Comparison of ENCODE assay signal across 22 cellular contexts in genomic region chr19:2283835-2284507, GRCh38. TPM values are rescaled to one million over a fixed set of nuclear protein-coding genes. Genes with fewer than 3 reads are reported as not detected.
DNase-seq lines count a peak whose midpoint lies in the region; ATAC-seq, FAIRE-seq and TF ChIP-seq lines count a peak whose summit lies in the region.
"Had no signal": no experiment of that assay in that cellular context is flagged by ENCODE, and none has a peak within 500 bp of the region (broad histone marks: within the 10 kb centered on the region; RNA-seq: fewer than 3 reads in every experiment).

No MANE protein-coding gene starts in this region.

- H2AFZ ChIP-seq in H1 (ENCODE audit: low read length): no peak overlapping the region

- no peaks in the 10 kb centered on the region for H3K9me3 Mint-ChIP-seq in WTC11
- H3K9me3 Mint-ChIP-seq in Caco-2 (ENCODE audit: unreplicated experiment): no peaks in the 10 kb centered on the region
- H3K9me3 Mint-ChIP-seq: CD4-positive, alpha-beta T cell; IgD-negative memory B cell had no signal

- H3K36me3 Mint-ChIP-seq in WTC11 (no peaks in the 10 kb centered on the region), Caco-2 (ENCODE audit: insufficient read depth, unreplicated experiment) (peaks cover 17% of the 10 kb centered on the region)
- H3K36me3 Mint-ChIP-seq: IgD-negative memory B cell had no signal

- no peak overlapping the region for H3K4me3 Mint-ChIP-seq in WTC11
- H3K4me3 Mint-ChIP-seq in Caco-2 (ENCODE audit: unreplicated experiment): no peak overlapping the region
- H3K4me3 Mint-ChIP-seq: CD4-positive, alpha-beta T cell had no signal

- POLR2A ChIA-PET in HEK293 (lab: Yijun Ruan, JAX) (no interaction called here), WTC11 (lab: Charles Lee) (no interaction called here), H1 (lab: Charles Lee; ENCODE audit: partially characterized antibody) (interaction anchor here (1.0 to 1.3 kb wide), 3 partner anchors 7 to 21 kb away, joined by 3 to 5 read pairs (median 3); no protein-coding TSS in a partner anchor), Caco-2 (lab: Charles Lee) (no interaction called here)

- no peak overlapping the region for H3K56ac ChIP-seq in H1 (replicated peaks; ENCODE audit: insufficient read length, low read depth, low read length)

- no peak for TF ChIP-seq CTCF in HEK293 (tag by site-specific recombination; IDR thresholded peaks at IDR 0.05)
- no peak for TF ChIP-seq CTCF in WTC11 (IDR thresholded peaks at IDR 0.05)
- TF ChIP-seq CTCF in H1 (IDR thresholded peaks at IDR 0.05; ENCODE audit: control extremely low read depth in 1 of 3, insufficient read depth in 1 of 3, low read depth in 1 of 3, low read length in 3 of 3): no peak
- TF ChIP-seq CTCF in Caco-2 (IDR thresholded peaks at IDR 0.05; ENCODE audit: insufficient read depth in 1 of 2, low read depth in 1 of 2, low read length in 1 of 2, severe bottlenecking in 1 of 2, unreplicated experiment in 1 of 2): no peak

- H3K4me1 Mint-ChIP-seq in WTC11: peaks cover 8% of the 10 kb centered on the region
- H3K4me1 Mint-ChIP-seq in Caco-2 (ENCODE audit: low read depth, unreplicated experiment): no peaks in the 10 kb centered on the region

- no peak overlapping the region for H2BK15ac ChIP-seq in H1 (ENCODE audit: low read length)

- H3K23ac ChIP-seq in H1 (ENCODE audit: insufficient read length): no peak overlapping the region

- no peak overlapping the region for H3K18ac ChIP-seq in H1 (ENCODE audit: extremely low read depth, low read length)

- no peaks in the 10 kb centered on the region for H3K79me2 ChIP-seq in H1 (ENCODE audit: control insufficient read depth in 1 of 2, insufficient read depth in 2 of 2, low read length in 2 of 2)

- no TSS peak for BruUV-seq in Caco-2 (replicated peaks; lab: Mats Ljungman, UMichigan)

- peaks cover 5% of the 10 kb centered on the region; the same call in 1 of the 2 replicates for H3K23me2 ChIP-seq in H1 (ENCODE audit: low read depth, low read length)

- H2BK120ac ChIP-seq in H1 (replicated peaks; ENCODE audit: low read depth, low read length): no peak overlapping the region

- TF ChIP-seq POLR2A in H1 (IDR thresholded peaks at IDR 0.05; ENCODE audit: control extremely low read depth in 1 of 2, low read depth in 2 of 2, low read length in 2 of 2): no peak

- peaks cover 54 to 92% (median 85%) of the 10 kb centered on the region in 10 experiments for H3K4me1 ChIP-seq in BLaER1 treated with 17β-estradiol and CSF1 and Interleukin-3, amounts not matched to agents 10 nM and 100 nM
- no peaks in the 10 kb centered on the region for H3K4me1 ChIP-seq in HEK293 (ENCODE audit: control insufficient read depth, insufficient read depth, low read length)
- H3K4me1 ChIP-seq in H1 (replicated peaks in 1 of 4; ENCODE audit: control insufficient read depth in 3 of 4, insufficient read depth in 4 of 4, low read length in 3 of 4): peaks cover 0 to 5% (median 0%) of the 10 kb centered on the region in 4 experiments; a peak in 2 of 7 replicates
- H3K4me1 ChIP-seq in Caco-2: no peaks in the 10 kb centered on the region
- H3K4me1 ChIP-seq: BE2C had no signal

- no peak overlapping the region for H3K4me3 ChIP-seq in BLaER1 treated with 17β-estradiol and CSF1 and Interleukin-3, amounts not matched to agents 10 nM and 100 nM
- H3K4me3 ChIP-seq in HEK293 (ENCODE audit: low read depth, low read length) (no peak overlapping the region), H1 (ENCODE audit: extremely low read depth in 1 of 4, insufficient read depth in 2 of 4, low read depth in 3 of 4, low read length in 4 of 4) (no peak overlapping the region), H7 (ENCODE audit: insufficient read depth, low read depth, low read length) (no peak overlapping the region), Caco-2 (ENCODE audit: low read depth, low read length) (no peak overlapping the region)

- H3K36me3 ChIP-seq in BLaER1 treated with 17β-estradiol and CSF1 and Interleukin-3, amounts not matched to agents 10 nM and 100 nM: no peaks in the 10 kb centered on the region
- H3K36me3 ChIP-seq in HEK293 (ENCODE audit: control insufficient read depth in 2 of 2, insufficient read depth in 1 of 2, low read length in 2 of 2): no peaks in the 10 kb centered on the region
- H3K36me3 ChIP-seq in H1 (ENCODE audit: control insufficient read depth in 2 of 4, insufficient read depth in 4 of 4, low read length in 3 of 4): no peaks in the 10 kb centered on the region
- H3K36me3 ChIP-seq in H7 (replicated peaks; ENCODE audit: control insufficient read depth, insufficient read depth, low read length): no peaks in the 10 kb centered on the region
- H3K36me3 ChIP-seq in Caco-2 (ENCODE audit: control insufficient read depth, insufficient read depth, low read length): no peaks in the 10 kb centered on the region
- H3K36me3 ChIP-seq: BE2C had no signal

- peaks cover 0 to 15% (median 0%) of the 10 kb centered on the region in 11 experiments; a peak in 2 of 22 replicates for H3K27me3 ChIP-seq in BLaER1 treated with 17β-estradiol and CSF1 and Interleukin-3, amounts not matched to agents 10 nM and 100 nM
- H3K27me3 ChIP-seq in H1 (replicated peaks in 1 of 4; ENCODE audit: control insufficient read depth in 3 of 4, extremely low read depth in 1 of 4, insufficient read depth in 3 of 4, low read length in 3 of 4): peaks cover 4 to 40% (median 32%) of the 10 kb centered on the region in 4 experiments
- H3K27me3 ChIP-seq in H7 (ENCODE audit: control insufficient read depth, insufficient read depth, low read length): peaks cover 14% of the 10 kb centered on the region
- H3K27me3 ChIP-seq in Caco-2 (replicated peaks; ENCODE audit: control insufficient read depth, insufficient read depth, low read length): no peaks in the 10 kb centered on the region; the same call in 1 of the 2 replicates

- H2BK20ac ChIP-seq in H1 (ENCODE audit: low read length): no peak overlapping the region

- CTCF ChIA-PET in HEK293 (lab: Yijun Ruan, JAX) (interaction anchor here (0.6 to 0.7 kb wide), 2 partner anchors 31 to 365 kb away, joined by 3 read pairs; no protein-coding TSS in a partner anchor), WTC11 (lab: Charles Lee) (interaction anchor here (0.6 to 2.4 kb wide), 4 partner anchors 32 to 1890 kb away, joined by 3 to 13 read pairs (median 3); no protein-coding TSS in a partner anchor), H1 (lab: Charles Lee; ENCODE audit: partially characterized antibody) (interaction anchor here (0.7 to 2.5 kb wide), 6 partner anchors 8 to 50 kb away, joined by 3 to 11 read pairs (median 4); no protein-coding TSS in a partner anchor), Caco-2 (lab: Charles Lee) (no interaction called here)

- H3K4ac ChIP-seq in H1 (replicated peaks; ENCODE audit: insufficient read length, low read depth, low read length): no peak overlapping the region

- H4K8ac ChIP-seq in H1 (ENCODE audit: extremely low read depth, insufficient read depth, low read length): no peak overlapping the region

- H3K9ac ChIP-seq in BLaER1 treated with 17β-estradiol and CSF1 and Interleukin-3, amounts not matched to agents 10 nM and 100 nM: no peak overlapping the region
- no peak overlapping the region for H3K9ac ChIP-seq in H1 (replicated peaks in 1 of 4; ENCODE audit: extremely low read depth in 1 of 4, low read depth in 3 of 4, low read length in 3 of 4)

- H3K27me3 Mint-ChIP-seq in WTC11 (ENCODE audit: low read depth): peaks cover 32% of the 10 kb centered on the region
- H3K27me3 Mint-ChIP-seq in Caco-2 (ENCODE audit: insufficient read depth, unreplicated experiment): peaks cover 4% of the 10 kb centered on the region
- H3K27me3 Mint-ChIP-seq: CD4-positive, alpha-beta T cell had no signal

- TF ChIP-seq RAD21 in H1 (IDR thresholded peaks at IDR 0.05 in 1 of 2, conservative IDR thresholded peaks at IDR 0.05 in 1 of 2; ENCODE audit: low read depth in 2 of 2, low read length in 2 of 2): no peak

- ATAC-seq in WTC11: no peak
- no peak for ATAC-seq in GM19035 (IDR thresholded peaks at IDR 0.05; ENCODE audit: unreplicated experiment)

- no peak for DNase-seq in WTC11 (ENCODE audit: low spot score)
- DNase-seq in H1 (ENCODE audit: low read depth in 1 of 2, low spot score in 2 of 2): no peak
- DNase-seq in H7: no peak
- DNase-seq in Caco-2: no peak
- DNase-seq: ACHN; BE2C; CD4-positive, alpha-beta T cell; DMS153; DMS79; GDM1; HCEC 1CT; KG1 had no signal

- peaks cover 0 to 82% (median 8%) of the 10 kb centered on the region in 11 experiments; a peak in 9 of 22 replicates for H4K20me1 ChIP-seq in BLaER1 treated with 17β-estradiol and CSF1 and Interleukin-3, amounts not matched to agents 10 nM and 100 nM
- H4K20me1 ChIP-seq in H1 (replicated peaks in 1 of 2; ENCODE audit: control insufficient read depth in 1 of 2, insufficient read depth in 2 of 2, low read length in 2 of 2): peaks cover 0 to 9% of the 10 kb centered on the region in 2 experiments

- H2AK5ac ChIP-seq in H1 (ENCODE audit: low read depth, low read length): no peak overlapping the region

- no peak for FAIRE-seq in H1 (lab: Jason Lieb, UNC)
- FAIRE-seq: A204.1, GM19239, HTR-8/SVneo had no signal

- no peaks in the 10 kb centered on the region for H3K79me1 ChIP-seq in H1 (ENCODE audit: low read depth, low read length)

- H2BK12ac ChIP-seq in H1 (ENCODE audit: low read depth, low read length): no peak overlapping the region

- intact Hi-C loops in Caco-2 (cut with micrococcal nuclease; ENCODE audit: unreplicated experiment): no loop called here

- 97% methylated on average over 8 of the region's 8 CpGs; no CpG with 5 or more reads in 1 of the 2 experiments for WGBS in H1 (ENCODE audit: extremely low coverage in 1 of 2, insufficient coverage in 1 of 2, insufficient read length in 1 of 2, insufficient replicate concordance in 2 of 2, low coverage in 1 of 2, low lambda C conversion rate in 2 of 2, missing lambda C conversion rate in 1 of 2), 2 experiments

- H2BK5ac ChIP-seq in H1 (ENCODE audit: low read depth, low read length): no peak overlapping the region

- H3K4me2 ChIP-seq in BLaER1 treated with 17β-estradiol and CSF1 and Interleukin-3, amounts not matched to agents 10 nM and 100 nM: peak overlapping the region in 7 of 11 experiments; percentile 95 to 98 (median 97); a peak in 6 of 22 replicates
- no peak overlapping the region for H3K4me2 ChIP-seq in H1 (ENCODE audit: insufficient read depth in 1 of 2, low read depth in 2 of 2, low read length in 2 of 2)

- H3K27ac ChIP-seq in BLaER1 treated with 17β-estradiol and CSF1 and Interleukin-3, amounts not matched to agents 10 nM and 100 nM: no peak overlapping the region
- no peak overlapping the region for H3K27ac ChIP-seq in HEK293 (ENCODE audit: extremely low read depth, low read depth, low read length)
- H3K27ac ChIP-seq in H1 (ENCODE audit: low read depth, low read length): no peak overlapping the region
- H3K27ac ChIP-seq: C4-2B had no signal

- H4K5ac ChIP-seq in H1 (ENCODE audit: insufficient read length, low read depth, low read length): no peak overlapping the region

- no peak overlapping the region for H4K91ac ChIP-seq in H1 (replicated peaks; ENCODE audit: insufficient read length, low read length)

- H3K14ac ChIP-seq in H1 (ENCODE audit: insufficient read length): no peak overlapping the region

- no peak for TF ChIP-seq EP300 in H1 (IDR thresholded peaks at IDR 0.05; ENCODE audit: borderline replicate concordance in 1 of 2, low read depth in 2 of 2, low read length in 2 of 2)

- no peaks in the 10 kb centered on the region for H3K9me3 ChIP-seq in BLaER1 treated with 17β-estradiol and CSF1 and Interleukin-3, amounts not matched to agents 10 nM and 100 nM (replicated peaks in 1 of 11)
- H3K9me3 ChIP-seq in HEK293 (ENCODE audit: control insufficient read depth, insufficient read depth, low read depth, low read length): no peaks in the 10 kb centered on the region
- no peaks in the 10 kb centered on the region for H3K9me3 ChIP-seq in H1 (ENCODE audit: insufficient read depth in 2 of 2, low read depth in 1 of 2, low read length in 1 of 2)
- H3K9me3 ChIP-seq in Caco-2: no peaks in the 10 kb centered on the region
- H3K9me3 ChIP-seq: BE2C had no signal

- no peak overlapping the region for H3K27ac Mint-ChIP-seq in WTC11
- no peak overlapping the region for H3K27ac Mint-ChIP-seq in Caco-2 (ENCODE audit: unreplicated experiment)

RNA-seq across cellular contexts. Expression of gene PEAK3, which starts 2.0 kb away (rescaled TPM):
- not detected in 3 replicates for total RNA-seq in WTC11 (2021)
- total RNA-seq in H1 (2021; fragmentation: NEBNext Ultra II Directional; extraction: Animal tissue kit (Norgen Biotek cat#: 25700)): not detected in 2 replicates
- polyA plus RNA-seq in H1 (2011; rRNA removed): not detected in 2 replicates
- not detected for polyA plus RNA-seq in H1 (2011; cell fraction: cytosol; rRNA removed)
- not detected for polyA plus RNA-seq in H1 (2011; cell fraction: nucleus; rRNA removed)
- 0.06 to 0.11 TPM in 2 of 4 replicates, not detected in the others for polyA plus RNA-seq in H1 (2012, experiment 1 of 2)
- not detected for polyA plus RNA-seq in H1 (2012, experiment 2 of 2)
- polyA plus RNA-seq in H1 (2013, experiment 1 of 2): not detected
- polyA plus RNA-seq in H1 (2013, experiment 2 of 2): not detected
- not detected in 2 replicates for polyA minus RNA-seq in H1 (2011; rRNA and poly(A)+ RNA removed)
- not detected for polyA minus RNA-seq in H1 (2011; cell fraction: cytosol; rRNA and poly(A)+ RNA removed)
- polyA minus RNA-seq in H1 (2011; cell fraction: nucleus; rRNA and poly(A)+ RNA removed): not detected
- total RNA-seq in H7 (2014; rRNA removed; shearing (Covaris generic)): not detected in 2 replicates
- total RNA-seq in Caco-2 (2022): not detected in 2 replicates
- total RNA-seq: CD4-positive, alpha-beta T cell; Daoy had no signal

RNA-seq across cellular contexts. Expression of gene LINGO3, which starts 24.0 kb away (rescaled TPM):
- total RNA-seq in WTC11 (2021) (2.0 to 2.9 TPM (median 2.8 TPM) in 3 replicates), Caco-2 (2022) (1.3 and 1.4 TPM in 2 replicates)
- total RNA-seq in H1 (2021; fragmentation: NEBNext Ultra II Directional; extraction: Animal tissue kit (Norgen Biotek cat#: 25700)): 0.13 TPM in 1 of 2 replicates, not detected in the other
- 0.59 and 0.93 TPM in 2 replicates for polyA plus RNA-seq in H1 (2011; rRNA removed)
- polyA plus RNA-seq in H1 (2011; cell fraction: cytosol; rRNA removed): 0.62 TPM
- 0.64 TPM for polyA plus RNA-seq in H1 (2011; cell fraction: nucleus; rRNA removed)
- polyA plus RNA-seq in H1 (2012, experiment 1 of 2): 0.25 to 0.36 TPM (median 0.27 TPM) in 3 of 4 replicates, not detected in the other
- polyA plus RNA-seq in H1 (2012, experiment 2 of 2): 0.16 TPM
- 0.26 TPM for polyA plus RNA-seq in H1 (2013, experiment 1 of 2)
- 0.35 TPM for polyA plus RNA-seq in H1 (2013, experiment 2 of 2)
- 0.13 TPM in 1 of 2 replicates, not detected in the other for polyA minus RNA-seq in H1 (2011; rRNA and poly(A)+ RNA removed)
- not detected for polyA minus RNA-seq in H1 (2011; cell fraction: cytosol; rRNA and poly(A)+ RNA removed)
- 0.60 TPM for polyA minus RNA-seq in H1 (2011; cell fraction: nucleus; rRNA and poly(A)+ RNA removed)
- total RNA-seq in H7 (2014; rRNA removed; shearing (Covaris generic)): 1.1 and 2.7 TPM in 2 replicates

RNA-seq across cellular contexts. Expression of gene JSRP1, which starts 27.8 kb away (rescaled TPM):
- total RNA-seq in WTC11 (2021) (0.33 to 1.4 TPM (median 0.73 TPM) in 3 replicates), Caco-2 (2022) (not detected in 2 replicates)
- total RNA-seq in H1 (2021; fragmentation: NEBNext Ultra II Directional; extraction: Animal tissue kit (Norgen Biotek cat#: 25700)): 0.56 and 1.7 TPM in 2 replicates
- 0.24 and 0.53 TPM in 2 replicates for polyA plus RNA-seq in H1 (2011; rRNA removed)
- polyA plus RNA-seq in H1 (2011; cell fraction: cytosol; rRNA removed): 0.41 TPM
- polyA plus RNA-seq in H1 (2011; cell fraction: nucleus; rRNA removed): 0.10 TPM
- 0.40 to 2.0 TPM (median 1.1 TPM) in 3 of 4 replicates, not detected in the other for polyA plus RNA-seq in H1 (2012, experiment 1 of 2)
- not detected for polyA plus RNA-seq in H1 (2012, experiment 2 of 2)
- polyA plus RNA-seq in H1 (2013, experiment 1 of 2): 0.83 TPM
- polyA plus RNA-seq in H1 (2013, experiment 2 of 2): 0.96 TPM
- not detected in 2 replicates for polyA minus RNA-seq in H1 (2011; rRNA and poly(A)+ RNA removed)
- polyA minus RNA-seq in H1 (2011; cell fraction: cytosol; rRNA and poly(A)+ RNA removed): not detected
- not detected for polyA minus RNA-seq in H1 (2011; cell fraction: nucleus; rRNA and poly(A)+ RNA removed)
- total RNA-seq in H7 (2014; rRNA removed; shearing (Covaris generic)): not detected in 2 replicates
- total RNA-seq: H4 had no signal

RNA-seq across cellular contexts. Expression of gene AMH, which starts 34.8 kb away (rescaled TPM):
- total RNA-seq in WTC11 (2021): 4.7 to 11.2 TPM (median 5.2 TPM) in 3 replicates
- 13.0 and 15.4 TPM in 2 replicates for total RNA-seq in H1 (2021; fragmentation: NEBNext Ultra II Directional; extraction: Animal tissue kit (Norgen Biotek cat#: 25700))
- 10.5 and 19.3 TPM in 2 replicates for polyA plus RNA-seq in H1 (2011; rRNA removed)
- polyA plus RNA-seq in H1 (2011; cell fraction: cytosol; rRNA removed): 10.1 TPM
- polyA plus RNA-seq in H1 (2011; cell fraction: nucleus; rRNA removed): 104 TPM
- 12.7 to 23.7 TPM (median 18.4 TPM) in 4 replicates for polyA plus RNA-seq in H1 (2012, experiment 1 of 2)
- 9.0 TPM for polyA plus RNA-seq in H1 (2012, experiment 2 of 2)
- polyA plus RNA-seq in H1 (2013, experiment 1 of 2): 6.7 TPM
- 5.6 TPM for polyA plus RNA-seq in H1 (2013, experiment 2 of 2)
- 0.46 and 0.63 TPM in 2 replicates for polyA minus RNA-seq in H1 (2011; rRNA and poly(A)+ RNA removed)
- 3.1 TPM for polyA minus RNA-seq in H1 (2011; cell fraction: cytosol; rRNA and poly(A)+ RNA removed)
- polyA minus RNA-seq in H1 (2011; cell fraction: nucleus; rRNA and poly(A)+ RNA removed): 13.1 TPM
- total RNA-seq in H7 (2014; rRNA removed; shearing (Covaris generic)): 10.5 and 12.8 TPM in 2 replicates
- total RNA-seq in Caco-2 (2022): 19.3 and 19.4 TPM in 2 replicates

RNA-seq across cellular contexts. Expression of gene LSM7, which starts 44.4 kb away (rescaled TPM):
- total RNA-seq in WTC11 (2021): 245 to 250 TPM (median 248 TPM) in 3 replicates
- 228 and 238 TPM in 2 replicates for total RNA-seq in H1 (2021; fragmentation: NEBNext Ultra II Directional; extraction: Animal tissue kit (Norgen Biotek cat#: 25700))
- polyA plus RNA-seq in H1 (2011; rRNA removed): 1,335 and 1,623 TPM in 2 replicates
- 1,271 TPM for polyA plus RNA-seq in H1 (2011; cell fraction: cytosol; rRNA removed)
- 377 TPM for polyA plus RNA-seq in H1 (2011; cell fraction: nucleus; rRNA removed)
- polyA plus RNA-seq in H1 (2012, experiment 1 of 2): 395 to 466 TPM (median 428 TPM) in 4 replicates
- 735 TPM for polyA plus RNA-seq in H1 (2012, experiment 2 of 2)
- polyA plus RNA-seq in H1 (2013, experiment 1 of 2): 408 TPM
- polyA plus RNA-seq in H1 (2013, experiment 2 of 2): 417 TPM
- polyA minus RNA-seq in H1 (2011; rRNA and poly(A)+ RNA removed): 20.1 and 23.2 TPM in 2 replicates
- 67.1 TPM for polyA minus RNA-seq in H1 (2011; cell fraction: cytosol; rRNA and poly(A)+ RNA removed)
- polyA minus RNA-seq in H1 (2011; cell fraction: nucleus; rRNA and poly(A)+ RNA removed): 79.0 TPM
- total RNA-seq in H7 (2014; rRNA removed; shearing (Covaris generic)): 320 and 421 TPM in 2 replicates
- 141 and 152 TPM in 2 replicates for total RNA-seq in Caco-2 (2022)

Comparison
In these comparisons a context has a peak if more than half of its experiments do, and no peak if none do; other contexts are left out.
1. H3K4me2 ChIP-seq: peak in BLaER1 treated with 17β-estradiol and CSF1 and Interleukin-3, amounts not matched to agents 10 nM and 100 nM (7 of 11); none in H1 (0 of 2).